Comparison of ENCODE assay signal across 17 cellular contexts in the genomic region with DNA sequence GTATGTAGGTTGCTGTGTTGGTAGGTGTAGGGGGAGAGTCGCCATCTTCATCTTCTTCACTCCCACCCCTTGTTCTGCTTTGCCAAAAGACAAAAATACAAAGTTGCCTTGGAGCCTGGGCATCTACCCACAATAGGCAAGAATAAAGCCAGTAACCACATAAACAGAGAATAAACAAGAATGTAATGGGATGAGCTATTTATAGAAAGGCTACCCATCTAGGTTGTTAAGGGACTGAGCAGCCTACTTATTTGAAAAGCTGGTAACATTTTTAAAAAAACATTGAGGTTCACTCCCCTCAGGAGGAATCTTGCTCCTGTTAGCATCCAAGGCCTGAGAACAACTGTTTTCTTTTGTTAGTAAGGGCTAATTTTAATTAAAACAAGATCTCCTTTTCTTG.
"Had no signal": no experiment of that assay in that cellular context is flagged by ENCODE, and none has a peak within 500 bp of the region (broad histone marks: within the 10 kb centered on the region; RNA-seq: fewer than 3 reads in every experiment).

No MANE protein-coding gene starts in this region.

- ATAC-seq: activated CD8-positive, alpha-beta T cell treated with anti-CD3 and anti-CD28 coated beads, Interleukin-2, amount 10 ng/mL, durations not matched to agents 7 days and 5 days; lower lobe of right lung; stimulated activated effector memory CD8-positive, alpha-beta T cell treated with anti-CD3 and anti-CD28 coated beads, Interleukin-12 subunit alpha, Interleukin-12 subunit beta, amount 100 ng/mL, for 72 hours had no signal

- H3K27ac ChIP-seq: adrenal gland, epithelial cell of prostate, lower lobe of right lung, right atrium auricular region, tibial artery, uterus had no signal

- H3K36me3 ChIP-seq: adrenal gland, lower lobe of right lung, right atrium auricular region, tibial artery, uterus had no signal

- H3K27me3 ChIP-seq: adrenal gland, right atrium auricular region, tibial artery, uterus had no signal

- H3K4me3 ChIP-seq: adrenal gland, lower lobe of right lung, right atrium auricular region, tibial artery, uterus had no signal

- DNase-seq: activated CD4-positive, alpha-beta T cell treated with anti-CD3 and anti-CD28 coated beads for 48 hours; activated CD8-positive, alpha-beta T cell treated with anti-CD3 and anti-CD28 coated beads, Interleukin-2, amount 10 ng/mL, durations not matched to agents 7 days and 5 days; activated naive CD4-positive, alpha-beta T cell treated with anti-CD3 and anti-CD28 coated beads, Interleukin-2, amount 10 ng/mL, durations not matched to agents 7 days and 5 days; adrenal gland; central memory CD4-positive, alpha-beta T cell; cortex of kidney; effector CD8-positive, alpha-beta T cell; hippocampal formation; kidney glomerular epithelial cell; lower lobe of right lung; midbrain; posterior cingulate gyrus; tibial artery; uterus had no signal

- H3K9me3 ChIP-seq: adrenal gland, lower lobe of right lung, right atrium auricular region, tibial artery, uterus had no signal

- H3K4me1 ChIP-seq: uterus had no signal
